Comparison of ENCODE assay signal across 1 cellular context in the genomic region with DNA sequence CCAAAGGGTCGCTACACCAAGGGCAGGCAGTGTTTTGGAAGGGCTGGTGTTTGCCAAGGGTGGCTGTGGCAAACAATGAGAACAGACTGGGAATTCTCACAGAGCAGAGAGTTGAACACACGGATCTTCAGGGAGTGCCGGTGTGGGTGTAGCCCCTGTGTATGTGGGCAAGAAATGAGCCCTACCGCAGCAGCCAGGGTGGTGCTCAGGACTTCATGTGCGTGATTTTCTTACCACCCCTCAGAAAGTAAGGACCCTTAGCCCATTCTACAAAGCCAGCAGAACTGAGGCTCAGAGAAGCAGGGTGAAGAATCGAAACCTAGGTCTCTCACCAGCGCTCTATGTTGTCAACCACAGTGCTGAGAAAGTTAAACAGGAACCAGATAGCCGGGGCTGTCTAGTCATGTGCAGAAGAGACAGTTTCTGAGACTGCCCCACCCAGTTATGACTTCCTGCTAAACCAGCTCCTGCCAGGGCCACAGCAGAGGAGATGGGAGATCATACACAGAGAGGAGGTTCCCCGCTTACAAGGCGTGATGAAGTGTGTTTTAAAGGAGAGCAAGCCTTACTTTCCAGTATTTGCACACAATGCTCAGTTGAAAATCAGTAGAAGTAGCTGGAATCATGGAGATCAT.
A peak's percentile ranks its signal among the peaks of the same experiment; 100 is the strongest.
TF ChIP-seq lines count a peak whose summit lies in the region.

No MANE protein-coding gene starts in this region.

TF ChIP-seq in K562, 482 proteins besides CTCF, POLR2A, EP300 and RAD21 (continued from another document and continues in another):
- TF ChIP-seq, protein P1, sequence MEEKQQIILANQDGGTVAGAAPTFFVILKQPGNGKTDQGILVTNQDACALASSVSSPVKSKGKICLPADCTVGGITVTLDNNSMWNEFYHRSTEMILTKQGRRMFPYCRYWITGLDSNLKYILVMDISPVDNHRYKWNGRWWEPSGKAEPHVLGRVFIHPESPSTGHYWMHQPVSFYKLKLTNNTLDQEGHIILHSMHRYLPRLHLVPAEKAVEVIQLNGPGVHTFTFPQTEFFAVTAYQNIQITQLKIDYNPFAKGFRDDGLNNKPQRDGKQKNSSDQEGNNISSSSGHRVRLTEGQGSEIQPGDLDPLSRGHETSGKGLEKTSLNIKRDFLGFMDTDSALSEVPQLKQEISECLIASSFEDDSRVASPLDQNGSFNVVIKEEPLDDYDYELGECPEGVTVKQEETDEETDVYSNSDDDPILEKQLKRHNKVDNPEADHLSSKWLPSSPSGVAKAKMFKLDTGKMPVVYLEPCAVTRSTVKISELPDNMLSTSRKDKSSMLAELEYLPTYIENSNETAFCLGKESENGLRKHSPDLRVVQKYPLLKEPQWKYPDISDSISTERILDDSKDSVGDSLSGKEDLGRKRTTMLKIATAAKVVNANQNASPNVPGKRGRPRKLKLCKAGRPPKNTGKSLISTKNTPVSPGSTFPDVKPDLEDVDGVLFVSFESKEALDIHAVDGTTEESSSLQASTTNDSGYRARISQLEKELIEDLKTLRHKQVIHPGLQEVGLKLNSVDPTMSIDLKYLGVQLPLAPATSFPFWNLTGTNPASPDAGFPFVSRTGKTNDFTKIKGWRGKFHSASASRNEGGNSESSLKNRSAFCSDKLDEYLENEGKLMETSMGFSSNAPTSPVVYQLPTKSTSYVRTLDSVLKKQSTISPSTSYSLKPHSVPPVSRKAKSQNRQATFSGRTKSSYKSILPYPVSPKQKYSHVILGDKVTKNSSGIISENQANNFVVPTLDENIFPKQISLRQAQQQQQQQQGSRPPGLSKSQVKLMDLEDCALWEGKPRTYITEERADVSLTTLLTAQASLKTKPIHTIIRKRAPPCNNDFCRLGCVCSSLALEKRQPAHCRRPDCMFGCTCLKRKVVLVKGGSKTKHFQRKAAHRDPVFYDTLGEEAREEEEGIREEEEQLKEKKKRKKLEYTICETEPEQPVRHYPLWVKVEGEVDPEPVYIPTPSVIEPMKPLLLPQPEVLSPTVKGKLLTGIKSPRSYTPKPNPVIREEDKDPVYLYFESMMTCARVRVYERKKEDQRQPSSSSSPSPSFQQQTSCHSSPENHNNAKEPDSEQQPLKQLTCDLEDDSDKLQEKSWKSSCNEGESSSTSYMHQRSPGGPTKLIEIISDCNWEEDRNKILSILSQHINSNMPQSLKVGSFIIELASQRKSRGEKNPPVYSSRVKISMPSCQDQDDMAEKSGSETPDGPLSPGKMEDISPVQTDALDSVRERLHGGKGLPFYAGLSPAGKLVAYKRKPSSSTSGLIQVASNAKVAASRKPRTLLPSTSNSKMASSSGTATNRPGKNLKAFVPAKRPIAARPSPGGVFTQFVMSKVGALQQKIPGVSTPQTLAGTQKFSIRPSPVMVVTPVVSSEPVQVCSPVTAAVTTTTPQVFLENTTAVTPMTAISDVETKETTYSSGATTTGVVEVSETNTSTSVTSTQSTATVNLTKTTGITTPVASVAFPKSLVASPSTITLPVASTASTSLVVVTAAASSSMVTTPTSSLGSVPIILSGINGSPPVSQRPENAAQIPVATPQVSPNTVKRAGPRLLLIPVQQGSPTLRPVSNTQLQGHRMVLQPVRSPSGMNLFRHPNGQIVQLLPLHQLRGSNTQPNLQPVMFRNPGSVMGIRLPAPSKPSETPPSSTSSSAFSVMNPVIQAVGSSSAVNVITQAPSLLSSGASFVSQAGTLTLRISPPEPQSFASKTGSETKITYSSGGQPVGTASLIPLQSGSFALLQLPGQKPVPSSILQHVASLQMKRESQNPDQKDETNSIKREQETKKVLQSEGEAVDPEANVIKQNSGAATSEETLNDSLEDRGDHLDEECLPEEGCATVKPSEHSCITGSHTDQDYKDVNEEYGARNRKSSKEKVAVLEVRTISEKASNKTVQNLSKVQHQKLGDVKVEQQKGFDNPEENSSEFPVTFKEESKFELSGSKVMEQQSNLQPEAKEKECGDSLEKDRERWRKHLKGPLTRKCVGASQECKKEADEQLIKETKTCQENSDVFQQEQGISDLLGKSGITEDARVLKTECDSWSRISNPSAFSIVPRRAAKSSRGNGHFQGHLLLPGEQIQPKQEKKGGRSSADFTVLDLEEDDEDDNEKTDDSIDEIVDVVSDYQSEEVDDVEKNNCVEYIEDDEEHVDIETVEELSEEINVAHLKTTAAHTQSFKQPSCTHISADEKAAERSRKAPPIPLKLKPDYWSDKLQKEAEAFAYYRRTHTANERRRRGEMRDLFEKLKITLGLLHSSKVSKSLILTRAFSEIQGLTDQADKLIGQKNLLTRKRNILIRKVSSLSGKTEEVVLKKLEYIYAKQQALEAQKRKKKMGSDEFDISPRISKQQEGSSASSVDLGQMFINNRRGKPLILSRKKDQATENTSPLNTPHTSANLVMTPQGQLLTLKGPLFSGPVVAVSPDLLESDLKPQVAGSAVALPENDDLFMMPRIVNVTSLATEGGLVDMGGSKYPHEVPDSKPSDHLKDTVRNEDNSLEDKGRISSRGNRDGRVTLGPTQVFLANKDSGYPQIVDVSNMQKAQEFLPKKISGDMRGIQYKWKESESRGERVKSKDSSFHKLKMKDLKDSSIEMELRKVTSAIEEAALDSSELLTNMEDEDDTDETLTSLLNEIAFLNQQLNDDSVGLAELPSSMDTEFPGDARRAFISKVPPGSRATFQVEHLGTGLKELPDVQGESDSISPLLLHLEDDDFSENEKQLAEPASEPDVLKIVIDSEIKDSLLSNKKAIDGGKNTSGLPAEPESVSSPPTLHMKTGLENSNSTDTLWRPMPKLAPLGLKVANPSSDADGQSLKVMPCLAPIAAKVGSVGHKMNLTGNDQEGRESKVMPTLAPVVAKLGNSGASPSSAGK (IDR thresholded peaks at IDR 0.05): peak; percentile 70
- TF ChIP-seq ATF2 (CRISPR knock-in tag; IDR thresholded peaks at IDR 0.05) (no peak), ILF3 (IDR thresholded peaks at IDR 0.05; ENCODE audit: borderline replicate concordance) (no peak), SIX5 (IDR thresholded peaks at IDR 0.05; ENCODE audit: borderline replicate concordance in 1 of 2, insufficient read depth in 1 of 2, low read depth in 1 of 2, low read length in 2 of 2) (no peak), CBFA2T3 (IDR thresholded peaks at IDR 0.05) (no peak), NCOA6 (IDR thresholded peaks at IDR 0.05) (no peak), GABPB2 (CRISPR knock-in tag; conservative IDR thresholded peaks at IDR 0.05) (no peak), DACH1 (IDR thresholded peaks at IDR 0.05; ENCODE audit: partially characterized antibody) (no peak), ZNF253 (CRISPR knock-in tag; conservative IDR thresholded peaks at IDR 0.05) (no peak), CREB5 (CRISPR knock-in tag; IDR thresholded peaks at IDR 0.05) (no peak), ZNF41 (CRISPR knock-in tag; conservative IDR thresholded peaks at IDR 0.05) (no peak), PCBP2 (IDR thresholded peaks at IDR 0.05; ENCODE audit: low read depth, low read length, poor library complexity, severe bottlenecking) (no peak), ZNF830 (CRISPR knock-in tag; IDR thresholded peaks at IDR 0.05) (no peak), ATF3 (IDR thresholded peaks at IDR 0.05) (no peak), ATF3 (CRISPR knock-in tag; conservative IDR thresholded peaks at IDR 0.05) (no peak), SOX6 (IDR thresholded peaks at IDR 0.05) (peak; percentile 64), ZNF274 (IDR thresholded peaks at IDR 0.05; ENCODE audit: borderline replicate concordance, low read depth, low read length) (no peak), CAMTA2 (CRISPR knock-in tag; conservative IDR thresholded peaks at IDR 0.05) (0 out of 2 replicates have a peak, but pooled peaks have one; percentile 29), ZBTB1 (CRISPR knock-in tag; IDR thresholded peaks at IDR 0.05; ENCODE audit: borderline replicate concordance, low read depth) (no peak), FIP1L1 (IDR thresholded peaks at IDR 0.05; ENCODE audit: low read depth, low read length, poor library complexity, severe bottlenecking) (no peak), EZH2 (IDR thresholded peaks at IDR 0.05; ENCODE audit: borderline replicate concordance, low read depth, low read length) (no peak), RBM17 (IDR thresholded peaks at IDR 0.05; ENCODE audit: borderline replicate concordance, low read depth, low read length) (no peak), FOXJ2 (tag; IDR thresholded peaks at IDR 0.05) (no peak)
- TF ChIP-seq, protein P2, sequence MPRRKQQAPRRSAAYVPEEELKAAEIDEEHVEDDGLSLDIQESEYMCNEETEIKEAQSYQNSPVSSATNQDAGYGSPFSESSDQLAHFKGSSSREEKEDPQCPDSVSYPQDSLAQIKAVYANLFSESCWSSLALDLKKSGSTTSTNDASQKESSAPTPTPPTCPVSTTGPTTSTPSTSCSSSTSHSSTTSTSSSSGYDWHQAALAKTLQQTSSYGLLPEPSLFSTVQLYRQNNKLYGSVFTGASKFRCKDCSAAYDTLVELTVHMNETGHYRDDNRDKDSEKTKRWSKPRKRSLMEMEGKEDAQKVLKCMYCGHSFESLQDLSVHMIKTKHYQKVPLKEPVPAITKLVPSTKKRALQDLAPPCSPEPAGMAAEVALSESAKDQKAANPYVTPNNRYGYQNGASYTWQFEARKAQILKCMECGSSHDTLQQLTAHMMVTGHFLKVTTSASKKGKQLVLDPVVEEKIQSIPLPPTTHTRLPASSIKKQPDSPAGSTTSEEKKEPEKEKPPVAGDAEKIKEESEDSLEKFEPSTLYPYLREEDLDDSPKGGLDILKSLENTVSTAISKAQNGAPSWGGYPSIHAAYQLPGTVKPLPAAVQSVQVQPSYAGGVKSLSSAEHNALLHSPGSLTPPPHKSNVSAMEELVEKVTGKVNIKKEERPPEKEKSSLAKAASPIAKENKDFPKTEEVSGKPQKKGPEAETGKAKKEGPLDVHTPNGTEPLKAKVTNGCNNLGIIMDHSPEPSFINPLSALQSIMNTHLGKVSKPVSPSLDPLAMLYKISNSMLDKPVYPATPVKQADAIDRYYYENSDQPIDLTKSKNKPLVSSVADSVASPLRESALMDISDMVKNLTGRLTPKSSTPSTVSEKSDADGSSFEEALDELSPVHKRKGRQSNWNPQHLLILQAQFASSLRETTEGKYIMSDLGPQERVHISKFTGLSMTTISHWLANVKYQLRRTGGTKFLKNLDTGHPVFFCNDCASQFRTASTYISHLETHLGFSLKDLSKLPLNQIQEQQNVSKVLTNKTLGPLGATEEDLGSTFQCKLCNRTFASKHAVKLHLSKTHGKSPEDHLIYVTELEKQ (CRISPR knock-in tag; IDR thresholded peaks at IDR 0.05): no peak
- TF ChIP-seq, protein P3, sequence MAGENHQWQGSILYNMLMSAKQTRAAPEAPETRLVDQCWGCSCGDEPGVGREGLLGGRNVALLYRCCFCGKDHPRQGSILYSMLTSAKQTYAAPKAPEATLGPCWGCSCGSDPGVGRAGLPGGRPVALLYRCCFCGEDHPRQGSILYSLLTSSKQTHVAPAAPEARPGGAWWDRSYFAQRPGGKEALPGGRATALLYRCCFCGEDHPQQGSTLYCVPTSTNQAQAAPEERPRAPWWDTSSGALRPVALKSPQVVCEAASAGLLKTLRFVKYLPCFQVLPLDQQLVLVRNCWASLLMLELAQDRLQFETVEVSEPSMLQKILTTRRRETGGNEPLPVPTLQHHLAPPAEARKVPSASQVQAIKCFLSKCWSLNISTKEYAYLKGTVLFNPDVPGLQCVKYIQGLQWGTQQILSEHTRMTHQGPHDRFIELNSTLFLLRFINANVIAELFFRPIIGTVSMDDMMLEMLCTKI (IDR thresholded peaks at IDR 0.05; ENCODE audit: partially characterized antibody): no peak
- TF ChIP-seq, protein P4, sequence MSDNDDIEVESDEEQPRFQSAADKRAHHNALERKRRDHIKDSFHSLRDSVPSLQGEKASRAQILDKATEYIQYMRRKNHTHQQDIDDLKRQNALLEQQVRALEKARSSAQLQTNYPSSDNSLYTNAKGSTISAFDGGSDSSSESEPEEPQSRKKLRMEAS (CRISPR knock-in tag; IDR thresholded peaks at IDR 0.05): no peak
- TF ChIP-seq, protein P5, sequence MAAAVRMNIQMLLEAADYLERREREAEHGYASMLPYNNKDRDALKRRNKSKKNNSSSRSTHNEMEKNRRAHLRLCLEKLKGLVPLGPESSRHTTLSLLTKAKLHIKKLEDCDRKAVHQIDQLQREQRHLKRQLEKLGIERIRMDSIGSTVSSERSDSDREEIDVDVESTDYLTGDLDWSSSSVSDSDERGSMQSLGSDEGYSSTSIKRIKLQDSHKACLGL (CRISPR knock-in tag; IDR thresholded peaks at IDR 0.05; ENCODE audit: borderline replicate concordance, poor library complexity, severe bottlenecking): no peak
- TF ChIP-seq, protein P6, sequence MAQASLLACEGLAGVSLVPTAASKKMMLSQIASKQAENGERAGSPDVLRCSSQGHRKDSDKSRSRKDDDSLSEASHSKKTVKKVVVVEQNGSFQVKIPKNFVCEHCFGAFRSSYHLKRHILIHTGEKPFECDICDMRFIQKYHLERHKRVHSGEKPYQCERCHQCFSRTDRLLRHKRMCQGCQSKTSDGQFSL (CRISPR knock-in tag; IDR thresholded peaks at IDR 0.05): no peak
- TF ChIP-seq, protein P6 (tag; IDR thresholded peaks at IDR 0.05): 0 out of 4 replicates have a peak, but pooled peaks of 1 of the 2 experiments have one; percentile 16
